In the genomic region with DNA sequence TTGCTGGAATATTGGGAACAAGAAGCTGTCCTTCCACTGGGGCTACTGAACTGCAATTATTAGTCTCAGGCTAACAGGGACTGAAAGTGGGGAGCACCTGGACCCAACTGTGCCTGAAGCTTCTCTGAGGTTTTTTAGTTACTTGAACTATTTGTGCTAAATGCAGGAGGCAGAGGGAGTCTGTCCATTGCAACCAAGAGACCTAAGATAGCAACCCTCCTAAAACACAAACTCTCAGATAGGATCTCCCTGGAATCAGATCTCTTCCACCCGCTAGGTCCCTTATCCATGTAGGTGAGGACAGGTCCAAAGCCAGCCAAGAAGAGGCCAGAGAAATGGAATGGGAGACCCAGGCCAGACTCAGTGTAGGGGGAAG, we compare ENCODE assay signal across 2 cellular contexts.
TF ChIP-seq lines count a peak whose summit lies in the region.

No MANE protein-coding gene starts in this region.

TF ChIP-seq in A549, 52 proteins besides CTCF, POLR2A, EP300 and RAD21:
- TF ChIP-seq BCL3 (IDR thresholded peaks at IDR 0.05) (no peak), PBX3 (IDR thresholded peaks at IDR 0.05) (no peak), ZC3H11A (IDR thresholded peaks at IDR 0.05) (no peak), HES2 (IDR thresholded peaks at IDR 0.05) (no peak)
- TF ChIP-seq, protein P1, sequence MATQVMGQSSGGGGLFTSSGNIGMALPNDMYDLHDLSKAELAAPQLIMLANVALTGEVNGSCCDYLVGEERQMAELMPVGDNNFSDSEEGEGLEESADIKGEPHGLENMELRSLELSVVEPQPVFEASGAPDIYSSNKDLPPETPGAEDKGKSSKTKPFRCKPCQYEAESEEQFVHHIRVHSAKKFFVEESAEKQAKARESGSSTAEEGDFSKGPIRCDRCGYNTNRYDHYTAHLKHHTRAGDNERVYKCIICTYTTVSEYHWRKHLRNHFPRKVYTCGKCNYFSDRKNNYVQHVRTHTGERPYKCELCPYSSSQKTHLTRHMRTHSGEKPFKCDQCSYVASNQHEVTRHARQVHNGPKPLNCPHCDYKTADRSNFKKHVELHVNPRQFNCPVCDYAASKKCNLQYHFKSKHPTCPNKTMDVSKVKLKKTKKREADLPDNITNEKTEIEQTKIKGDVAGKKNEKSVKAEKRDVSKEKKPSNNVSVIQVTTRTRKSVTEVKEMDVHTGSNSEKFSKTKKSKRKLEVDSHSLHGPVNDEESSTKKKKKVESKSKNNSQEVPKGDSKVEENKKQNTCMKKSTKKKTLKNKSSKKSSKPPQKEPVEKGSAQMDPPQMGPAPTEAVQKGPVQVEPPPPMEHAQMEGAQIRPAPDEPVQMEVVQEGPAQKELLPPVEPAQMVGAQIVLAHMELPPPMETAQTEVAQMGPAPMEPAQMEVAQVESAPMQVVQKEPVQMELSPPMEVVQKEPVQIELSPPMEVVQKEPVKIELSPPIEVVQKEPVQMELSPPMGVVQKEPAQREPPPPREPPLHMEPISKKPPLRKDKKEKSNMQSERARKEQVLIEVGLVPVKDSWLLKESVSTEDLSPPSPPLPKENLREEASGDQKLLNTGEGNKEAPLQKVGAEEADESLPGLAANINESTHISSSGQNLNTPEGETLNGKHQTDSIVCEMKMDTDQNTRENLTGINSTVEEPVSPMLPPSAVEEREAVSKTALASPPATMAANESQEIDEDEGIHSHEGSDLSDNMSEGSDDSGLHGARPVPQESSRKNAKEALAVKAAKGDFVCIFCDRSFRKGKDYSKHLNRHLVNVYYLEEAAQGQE (IDR thresholded peaks at IDR 0.05) = no peak

TF ChIP-seq in H1, 55 proteins besides CTCF, POLR2A, EP300 and RAD21 (continued from another document):
- TF ChIP-seq MAFK (IDR thresholded peaks at IDR 0.05; ENCODE audit: low read depth, low read length) = no peak
- TF ChIP-seq FOSL1 (IDR thresholded peaks at IDR 0.05; ENCODE audit: insufficient read depth, low read depth, low read length) = no peak
- no peak for TF ChIP-seq GABPA (IDR thresholded peaks at IDR 0.05; ENCODE audit: borderline replicate concordance, insufficient read depth, low read length)
- TF ChIP-seq PHF8 (conservative IDR thresholded peaks at IDR 0.05; ENCODE audit: low read depth, low read length) = no peak
